Comparison of ENCODE assay signal across 14 cellular contexts in the genomic region with DNA sequence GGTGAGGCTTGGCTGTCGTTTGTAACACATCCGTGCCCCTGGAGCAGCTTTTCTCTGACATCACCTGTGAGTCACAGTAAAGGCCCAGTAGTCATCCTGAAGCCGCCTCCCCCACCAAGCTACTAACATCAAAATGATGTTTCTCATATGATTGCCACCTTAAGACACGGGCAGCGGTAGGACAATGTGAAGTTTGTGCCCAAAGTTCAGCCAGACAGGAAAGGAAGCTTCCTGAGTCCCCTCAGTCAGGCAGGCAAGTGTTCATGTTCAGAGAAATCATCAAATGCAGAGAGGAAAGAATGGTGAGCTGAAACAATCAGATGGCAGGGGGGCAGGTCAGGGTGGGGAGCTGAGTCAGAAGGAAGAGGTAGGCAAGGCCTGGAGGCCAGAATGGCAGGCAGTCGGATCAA.
A peak's percentile ranks its signal among the peaks of the same experiment; 100 is the strongest.
DNase-seq lines count a peak whose midpoint lies in the region; ATAC-seq, FAIRE-seq and TF ChIP-seq lines count a peak whose summit lies in the region.
"Had no signal": no experiment of that assay in that cellular context is flagged by ENCODE, and none has a peak within 500 bp of the region (broad histone marks: within the 10 kb centered on the region; RNA-seq: fewer than 3 reads in every experiment).

No MANE protein-coding gene starts in this region.

- no peaks in the 10 kb centered on the region for H3K36me3 ChIP-seq in bronchial epithelial cell (ENCODE audit: control insufficient read depth, insufficient read depth, low read length)

- H3K4me3 ChIP-seq in NB4 (ENCODE audit: low read depth, low read length), result no peak overlapping the region
- H3K4me3 ChIP-seq in bronchial epithelial cell (ENCODE audit: low read depth, low read length), result no peak overlapping the region

- DNase-seq in Daoy (ENCODE audit: low read depth) (peak; percentile 72), NB4 (ENCODE audit: low read depth) (peak; percentile 46), bronchial epithelial cell (ENCODE audit: low read depth) (peak; percentile 89), myocyte (ENCODE audit: low read depth) (peak; percentile 8), DMS79 (lab: John Stamatoyannopoulos, UW) (no peak), left lobe of liver (ENCODE audit: low spot score) (no peak)
- DNase-seq: COR-L47; naive thymus-derived CD8-positive, alpha-beta T cell; NCI-H2029 treated with DMSO at 0.1 percent for 48 hours; stimulated activated naive B cell treated with anti-CD40 and anti-IgM and Interleukin-4, amounts not matched to agents 10 μg/mL and 1 μg/mL and 100 μg/mL, for 72 hours had no signal

- ATAC-seq in GM21576 (IDR thresholded peaks at IDR 0.05; ENCODE audit: unreplicated experiment) (no peak), GM21367 (IDR thresholded peaks at IDR 0.05; ENCODE audit: unreplicated experiment) (no peak), left lobe of liver (no peak)
- ATAC-seq: activated T-helper 17 cell treated with anti-CD3 and anti-CD28 coated beads, Interleukin-2, amount 50 U/mL, for 72 hours; naive thymus-derived CD8-positive, alpha-beta T cell; stimulated activated naive B cell treated with anti-CD40 and anti-IgM and Interleukin-4, amounts not matched to agents 10 μg/mL and 1 μg/mL and 100 μg/mL, for 72 hours had no signal

- no peak for TF ChIP-seq CTCF in NB4 (IDR thresholded peaks at IDR 0.05; ENCODE audit: low read depth, low read length)
- no peak for TF ChIP-seq CTCF in bronchial epithelial cell (IDR thresholded peaks at IDR 0.05; ENCODE audit: insufficient read depth, low read length, severe bottlenecking)

- no peak for TF ChIP-seq POLR2A in NB4 (IDR thresholded peaks at IDR 0.05; ENCODE audit: extremely low read depth, insufficient read length)

- H3K27me3 ChIP-seq in bronchial epithelial cell (ENCODE audit: control insufficient read depth, insufficient read depth, low read length), result no peaks in the 10 kb centered on the region

- FAIRE-seq in bronchial epithelial cell (lab: Jason Lieb, UNC), result peak; percentile 23
- FAIRE-seq: GM12891 had no signal

Comparison
In these comparisons a context has a peak if more than half of its experiments do, and no peak if none do; other contexts are left out.
1. DNase-seq: peak in Daoy (single experiment), NB4 (single experiment), bronchial epithelial cell (single experiment) and myocyte (single experiment); none in DMS79 (single experiment) and left lobe of liver (single experiment).